Comparison of ENCODE assay signal across 8 cellular contexts in genomic region chr17:65027305-65027704, GRCh38. TPM values are rescaled to one million over a fixed set of nuclear protein-coding genes. Genes with fewer than 3 reads are reported as not detected.
DNase-seq lines count a peak whose midpoint lies in the region; ATAC-seq and TF ChIP-seq lines count a peak whose summit lies in the region.

No MANE protein-coding gene starts in this region.

- no peak overlapping the region for H3K27ac Mint-ChIP-seq in glutamatergic neuron (ENCODE audit: unreplicated experiment)

- no peak overlapping the region for H3K4me3 ChIP-seq in A673 (ENCODE audit: low read depth, low read length, poor library complexity, severe bottlenecking)

- H3K4me3 Mint-ChIP-seq in glutamatergic neuron (ENCODE audit: unreplicated experiment), result no peak overlapping the region

- H3K36me3 ChIP-seq in A673 (ENCODE audit: insufficient read depth, low read length, poor library complexity, severe bottlenecking), result no peaks in the 10 kb centered on the region

- peak; percentile 69 for DNase-seq in A673 (ENCODE audit: low spot score)
- DNase-seq in NAMALWA (ENCODE audit: low spot score), result peak; percentile 68
- peak; percentile 17 for DNase-seq in activated T-cell treated with anti-CD3 and anti-CD28 coated beads for 1 hour (ENCODE audit: low read depth)
- no peak for DNase-seq in glutamatergic neuron
- peak; percentile 53 for DNase-seq in stimulated activated naive CD8-positive, alpha-beta T cell treated with anti-CD3 and anti-CD28 coated beads, Interleukin-15, Interleukin-2, amounts not matched to agents 100 U/mL and 50 U/mL, for 24 hours
- DNase-seq in mucosa of gallbladder (ENCODE audit: low spot score), result no peak
- no peak for DNase-seq in NCI-H187 treated with DMSO at 0.1 percent for 48 hours (lab: John Stamatoyannopoulos, UW)

- H3K9me3 ChIP-seq in A673 (ENCODE audit: low read depth, low read length, poor library complexity, severe bottlenecking), result no peaks in the 10 kb centered on the region

- CTCF ChIA-PET in A673 (lab: Charles Lee), result interaction anchor here (0.6 kb wide), 1 partner anchor 73 kb away, joined by 14 read pairs; no protein-coding TSS in a partner anchor

- H3K36me3 Mint-ChIP-seq in glutamatergic neuron (ENCODE audit: unreplicated experiment), result no peaks in the 10 kb centered on the region

- peak; percentile 55 for TF ChIP-seq CTCF in A673 (conservative IDR thresholded peaks at IDR 0.05; ENCODE audit: low read depth, low read length)
- TF ChIP-seq CTCF in glutamatergic neuron (IDR thresholded peaks at IDR 0.05; ENCODE audit: partially characterized antibody, unreplicated experiment), result peak; percentile 49

- H3K9me3 Mint-ChIP-seq in glutamatergic neuron (ENCODE audit: unreplicated experiment), result peaks cover 1% of the 10 kb centered on the region

- no TSS peak for BruUV-seq in A673 (replicated peaks; lab: Mats Ljungman, UMichigan)

- H3K4me1 Mint-ChIP-seq in glutamatergic neuron (ENCODE audit: low read depth, unreplicated experiment), result no peaks in the 10 kb centered on the region

- peak; percentile 35 for ATAC-seq in GM19043 (IDR thresholded peaks at IDR 0.05; ENCODE audit: low read depth, unreplicated experiment)
- ATAC-seq in stimulated activated naive CD8-positive, alpha-beta T cell treated with anti-CD3 and anti-CD28 coated beads, Interleukin-15, Interleukin-2, amounts not matched to agents 100 U/mL and 50 U/mL, for 24 hours, result peak; percentile 67

- peaks cover 2% of the 10 kb centered on the region for H3K27me3 Mint-ChIP-seq in glutamatergic neuron (ENCODE audit: unreplicated experiment)

- no peaks in the 10 kb centered on the region for H3K27me3 ChIP-seq in A673 (replicated peaks; ENCODE audit: insufficient read depth, low read depth, low read length, poor library complexity)

- intact Hi-C loops in A673 (cut with micrococcal nuclease; ENCODE audit: unreplicated experiment), result no loop called here

- peaks cover 33% of the 10 kb centered on the region for H3K4me1 ChIP-seq in A673 (ENCODE audit: insufficient read depth, low read length, poor library complexity, severe bottlenecking)

- POLR2A ChIA-PET in A673 (lab: Charles Lee; ENCODE audit: low non-redundant PET), result interaction anchor here (0.7 kb wide), 1 partner anchor 9 kb away, joined by 3 read pairs; no protein-coding TSS in a partner anchor

- no peak overlapping the region for H3K27ac ChIP-seq in A673 (ENCODE audit: low read depth, low read length, poor library complexity, severe bottlenecking)

RNA-seq across cellular contexts. Expression of gene GNA13, which starts 29.2 kb away (rescaled TPM):
- total RNA-seq in A673 (2021) (39.2 and 41.2 TPM in 2 replicates), glutamatergic neuron (ENCODE audit: unreplicated experiment) (50.7 TPM), mucosa of gallbladder (38.3 TPM)

Comparison
In these comparisons a context has a peak if more than half of its experiments do, and no peak if none do; other contexts are left out.
1. DNase-seq: peak in A673 (single experiment), NAMALWA (single experiment), activated T-cell treated with anti-CD3 and anti-CD28 coated beads for 1 hour (single experiment) and stimulated activated naive CD8-positive, alpha-beta T cell treated with anti-CD3 and anti-CD28 coated beads, Interleukin-15, Interleukin-2, amounts not matched to agents 100 U/mL and 50 U/mL, for 24 hours (single experiment); none in glutamatergic neuron (single experiment), mucosa of gallbladder (single experiment) and NCI-H187 treated with DMSO at 0.1 percent for 48 hours (single experiment).